In genomic region chr3:102182162-102182561, GRCh38 we compare ENCODE assay signal across 1 cellular context.
TF ChIP-seq lines count a peak whose summit lies in the region.

No MANE protein-coding gene starts in this region.

TF ChIP-seq in H1, 55 proteins besides CTCF, POLR2A, EP300 and RAD21 (continued from another document):
- TF ChIP-seq GABPA (IDR thresholded peaks at IDR 0.05; ENCODE audit: borderline replicate concordance, insufficient read depth, low read length): no peak
- TF ChIP-seq KDM1A (IDR thresholded peaks at IDR 0.05; ENCODE audit: borderline replicate concordance, low read length): no peak
- no peak for TF ChIP-seq SAP30 (IDR thresholded peaks at IDR 0.05; ENCODE audit: insufficient read depth, insufficient replicate concordance, low read length)
- no peak for TF ChIP-seq JUN (IDR thresholded peaks at IDR 0.05; ENCODE audit: low read depth, low read length)
- no peak for TF ChIP-seq RXRA (IDR thresholded peaks at IDR 0.05; ENCODE audit: insufficient read depth, low read depth, low read length)
- no peak for TF ChIP-seq TAF1 (IDR thresholded peaks at IDR 0.05; ENCODE audit: low read depth, low read length)
